ENCODE assay signal across 9 cellular contexts in genomic region chrX:24395775-24396174, GRCh38. TPM values are rescaled to one million over a fixed set of nuclear protein-coding genes. Genes with fewer than 3 reads are reported as not detected.
DNase-seq lines count a peak whose midpoint lies in the region; ATAC-seq and TF ChIP-seq lines count a peak whose summit lies in the region.
"Had no signal": no experiment of that assay in that cellular context is flagged by ENCODE, and none has a peak within 500 bp of the region (broad histone marks: within the 10 kb centered on the region; RNA-seq: fewer than 3 reads in every experiment).

No MANE protein-coding gene starts in this region.

- H3K4me3 Mint-ChIP-seq in activated CD4-positive, alpha-beta T cell treated with anti-CD3 and anti-CD28 coated beads for 36 hours = no peak overlapping the region

- POLR2A ChIA-PET in activated CD4-positive, alpha-beta T cell treated with anti-CD3 and anti-CD28 coated beads for 36 hours (lab: Charles Lee) = interaction anchor here (0.5 kb wide), 1 partner anchor 103 kb away, joined by 3 read pairs; no protein-coding TSS in a partner anchor

- peak; percentile 73 for ATAC-seq in HG03135 (IDR thresholded peaks at IDR 0.05; ENCODE audit: unreplicated experiment)
- ATAC-seq in activated CD4-positive, alpha-beta T cell treated with anti-CD3 and anti-CD28 coated beads for 36 hours = peak; percentile 73

- H3K9me3 ChIP-seq in muscle layer of duodenum (ENCODE audit: control insufficient read depth in 1 of 2, low read length in 2 of 2) (no peaks in the 10 kb centered on the region), vagina (no peaks in the 10 kb centered on the region)

- H3K36me3 Mint-ChIP-seq in activated CD4-positive, alpha-beta T cell treated with anti-CD3 and anti-CD28 coated beads for 36 hours (ENCODE audit: low read depth) = no peaks in the 10 kb centered on the region

- H3K27ac Mint-ChIP-seq in activated CD4-positive, alpha-beta T cell treated with anti-CD3 and anti-CD28 coated beads for 36 hours = no peak overlapping the region

- no peaks in the 10 kb centered on the region for H3K36me3 ChIP-seq in muscle layer of duodenum (ENCODE audit: control insufficient read depth in 1 of 2, insufficient read depth in 2 of 2, low read length in 2 of 2)
- H3K36me3 ChIP-seq in vagina = no peaks in the 10 kb centered on the region

- CTCF ChIA-PET in activated CD4-positive, alpha-beta T cell treated with anti-CD3 and anti-CD28 coated beads for 36 hours (lab: Charles Lee) = interaction anchor here (0.5 to 3.6 kb wide), 30 partner anchors 9 to 749 kb away, joined by 3 to 82 read pairs (median 4); no protein-coding TSS in a partner anchor

- H3K27ac ChIP-seq in muscle layer of duodenum (ENCODE audit: low read length) = peak overlapping the region; percentile 2
- peak overlapping the region; percentile 10 for H3K27ac ChIP-seq in vagina

- peak; percentile 41 to 76 (median 50) for TF ChIP-seq CTCF in vagina (IDR thresholded peaks at IDR 0.05)

- TF ChIP-seq POLR2A in vagina (IDR thresholded peaks at IDR 0.05) = no peak

- H3K4me1 Mint-ChIP-seq in activated CD4-positive, alpha-beta T cell treated with anti-CD3 and anti-CD28 coated beads for 36 hours = peaks cover 3% of the 10 kb centered on the region

- DNase-seq in stimulated activated CD4-positive, alpha-beta T cell treated with anti-CD3 and anti-CD28 coated beads, Interleukin-15, amount 100 ng/mL, for 24 hours = peak; percentile 30
- DNase-seq in stimulated activated CD4-positive, alpha-beta T cell treated with anti-CD3 and anti-CD28 coated beads, Interleukin-12 subunit alpha, Interleukin-12 subunit beta, amount 100 ng/mL, for 4 hours = no peak
- peak; percentile 8 for DNase-seq in NCI-H226
- DNase-seq in activated CD4-positive, alpha-beta T cell treated with anti-CD3 and anti-CD28 coated beads for 36 hours = peak; percentile 51
- DNase-seq in epidermal melanocyte (ENCODE audit: insufficient read length, low spot score) = peak; percentile 45
- DNase-seq in vagina (ENCODE audit: extremely low spot score in 2 of 2) = no peak

- H3K27me3 ChIP-seq in muscle layer of duodenum (ENCODE audit: low read depth, low read length) (no peaks in the 10 kb centered on the region), vagina (no peaks in the 10 kb centered on the region)

- H3K9me3 Mint-ChIP-seq in activated CD4-positive, alpha-beta T cell treated with anti-CD3 and anti-CD28 coated beads for 36 hours (ENCODE audit: low read depth) = no peaks in the 10 kb centered on the region

- intact Hi-C loops in activated CD4-positive, alpha-beta T cell treated with anti-CD3 and anti-CD28 coated beads for 36 hours (cut with DNase I, micrococcal nuclease) = loop anchor here (1.0 to 10.0 kb wide), 6 partner anchors 104 to 619 kb away; partner anchors contain the start of genes ARX (in 1 of the 2) and POLA1 (in 1 of the 2)
- intact Hi-C loops in vagina (cut with DNase I) = no loop called here

- H3K4me3 ChIP-seq in muscle layer of duodenum (ENCODE audit: low read depth in 1 of 2, low read length in 2 of 2) = no peak overlapping the region
- H3K4me3 ChIP-seq in vagina = no peak overlapping the region

- H3K4me1 ChIP-seq in muscle layer of duodenum (ENCODE audit: control insufficient read depth in 1 of 2, insufficient read depth in 2 of 2, low read length in 2 of 2) (no peaks in the 10 kb centered on the region), vagina (no peaks in the 10 kb centered on the region)

- no peaks in the 10 kb centered on the region for H3K27me3 Mint-ChIP-seq in activated CD4-positive, alpha-beta T cell treated with anti-CD3 and anti-CD28 coated beads for 36 hours

RNA-seq across cellular contexts. Expression of gene SUPT20HL1, which starts 35.3 kb away (rescaled TPM):
- total RNA-seq in activated CD4-positive, alpha-beta T cell treated with anti-CD3 and anti-CD28 coated beads for 36 hours = under 1 TPM in 1 of 2 experiments, not detected in 1; 0.07 TPM
- not detected for total RNA-seq in vagina
- total RNA-seq: skeletal muscle tissue had no signal

Comparison
In these comparisons a context has a peak if more than half of its experiments do, and no peak if none do; other contexts are left out.
1. DNase-seq: peak in stimulated activated CD4-positive, alpha-beta T cell treated with anti-CD3 and anti-CD28 coated beads, Interleukin-15, amount 100 ng/mL, for 24 hours (single experiment), NCI-H226 (single experiment), activated CD4-positive, alpha-beta T cell treated with anti-CD3 and anti-CD28 coated beads for 36 hours (single experiment) and epidermal melanocyte (single experiment); none in stimulated activated CD4-positive, alpha-beta T cell treated with anti-CD3 and anti-CD28 coated beads, Interleukin-12 subunit alpha, Interleukin-12 subunit beta, amount 100 ng/mL, for 4 hours (single experiment) and vagina (0 of 2).